In genomic region chr18:34158881-34159690, GRCh38 we compare ENCODE assay signal across 1 cellular context.
TF ChIP-seq lines count a peak whose summit lies in the region.

No MANE protein-coding gene starts in this region.

TF ChIP-seq in HEK293, 187 proteins besides CTCF, POLR2A, EP300 and RAD21 (continued from another document and continues in another):
- TF ChIP-seq YY2 (tag by site-specific recombination; IDR thresholded peaks at IDR 0.05) (no peak), ZNF146 (tag by site-specific recombination; IDR thresholded peaks at IDR 0.05) (no peak), ZNF560 (tag by site-specific recombination; IDR thresholded peaks at IDR 0.05; ENCODE audit: borderline replicate concordance) (no peak), ZNF416 (tag by site-specific recombination; IDR thresholded peaks at IDR 0.05) (no peak), ZNF792 (tag by site-specific recombination; IDR thresholded peaks at IDR 0.05) (no peak), SP7 (tag by site-specific recombination; IDR thresholded peaks at IDR 0.05) (peak; percentile 38; the same call in 1 of the 2 replicates), ZNF362 (tag by site-specific recombination; IDR thresholded peaks at IDR 0.05) (no peak), OSR2 (tag by site-specific recombination; IDR thresholded peaks at IDR 0.05) (no peak), ZNF501 (tag by site-specific recombination; IDR thresholded peaks at IDR 0.05) (0 out of 2 replicates have a peak, but pooled peaks have one; percentile 58), SCRT2 (tag by site-specific recombination; IDR thresholded peaks at IDR 0.05) (no peak), ZBTB17 (tag by site-specific recombination; IDR thresholded peaks at IDR 0.05) (peak; percentile 90), ZNF692 (tag by site-specific recombination; IDR thresholded peaks at IDR 0.05) (peak; percentile 47; the same call in 1 of the 2 replicates), WT1 (tag by site-specific recombination; IDR thresholded peaks at IDR 0.05) (0 out of 2 replicates have a peak, but pooled peaks have one; percentile 19), MYNN (tag by site-specific recombination; IDR thresholded peaks at IDR 0.05; ENCODE audit: borderline replicate concordance) (peak; percentile 62; the same call in 1 of the 2 replicates), ZNF529 (tag by site-specific recombination; IDR thresholded peaks at IDR 0.05; ENCODE audit: insufficient replicate concordance) (no peak), ZBTB26 (tag by site-specific recombination; optimal IDR thresholded peaks at IDR 0.05) (peak; percentile 78), ZNF48 (tag by site-specific recombination; IDR thresholded peaks at IDR 0.05) (no peak), ZNF24 (tag by site-specific recombination; IDR thresholded peaks at IDR 0.05) (peak; percentile 41; the same call in 1 of the 2 replicates), ZNF10 (tag by site-specific recombination; IDR thresholded peaks at IDR 0.05) (peak; percentile 58; the same call in 1 of the 2 replicates), ZNF341 (tag by site-specific recombination; IDR thresholded peaks at IDR 0.05; ENCODE audit: low read depth) (peak; percentile 77), TRIM28 (IDR thresholded peaks at IDR 0.05; ENCODE audit: borderline replicate concordance, low read length) (peak; percentile 15; the same call in 1 of the 2 replicates), ZFHX2 (tag by site-specific recombination; conservative IDR thresholded peaks at IDR 0.05) (peak; percentile 39; the same call in 1 of the 2 replicates), GLIS1 (tag by site-specific recombination; IDR thresholded peaks at IDR 0.05) (peak; percentile 87), KLF16 (tag by site-specific recombination; IDR thresholded peaks at IDR 0.05) (peak; percentile 29; the same call in 1 of the 2 replicates), ZNF664 (tag by site-specific recombination; IDR thresholded peaks at IDR 0.05) (no peak), ZNF629 (tag by site-specific recombination; IDR thresholded peaks at IDR 0.05) (peak; percentile 22; the same call in 1 of the 2 replicates), ZNF76 (tag by site-specific recombination; IDR thresholded peaks at IDR 0.05; ENCODE audit: borderline replicate concordance, low read depth) (peak; percentile 35; the same call in 1 of the 2 replicates), ZNF16 (tag by site-specific recombination; IDR thresholded peaks at IDR 0.05; ENCODE audit: low read depth) (no peak), GLIS2 (tag by site-specific recombination; IDR thresholded peaks at IDR 0.05) (peak; percentile 83), ZXDB (tag by site-specific recombination; IDR thresholded peaks at IDR 0.05) (peak; percentile 46; the same call in 1 of the 2 replicates), ZNF19 (tag by site-specific recombination; IDR thresholded peaks at IDR 0.05; ENCODE audit: low read depth) (no peak), ZBTB21 (tag by site-specific recombination; IDR thresholded peaks at IDR 0.05) (no peak), ZBTB8A (tag by site-specific recombination; IDR thresholded peaks at IDR 0.05) (peak; percentile 68), ZFP69B (tag by site-specific recombination; IDR thresholded peaks at IDR 0.05) (no peak), ZNF433 (tag by site-specific recombination; IDR thresholded peaks at IDR 0.05; ENCODE audit: low read depth) (no peak), ZNF600 (tag by site-specific recombination; IDR thresholded peaks at IDR 0.05) (peak; percentile 65; the same call in 1 of the 2 replicates), ZIC2 (tag by site-specific recombination; IDR thresholded peaks at IDR 0.05) (no peak; the same call in 1 of the 2 replicates), KLF8 (tag by site-specific recombination; IDR thresholded peaks at IDR 0.05) (peak; percentile 54; the same call in 1 of the 2 replicates), ZNF747 (tag by site-specific recombination; IDR thresholded peaks at IDR 0.05) (no peak), HOXC10 (CRISPR knock-in tag; IDR thresholded peaks at IDR 0.05) (no peak), ZNF223 (tag by site-specific recombination; IDR thresholded peaks at IDR 0.05) (no peak), ZNF610 (tag by site-specific recombination; IDR thresholded peaks at IDR 0.05; ENCODE audit: borderline replicate concordance) (no peak), SP2 (tag by site-specific recombination; IDR thresholded peaks at IDR 0.05) (0 out of 2 replicates have a peak, but pooled peaks have one; percentile 6), SETDB1 (IDR thresholded peaks at IDR 0.05; ENCODE audit: insufficient read length, low read length) (no peak), SP3 (tag by site-specific recombination; IDR thresholded peaks at IDR 0.05) (no peak; the same call in none of the 2 replicates)
- TF ChIP-seq, protein P1, sequence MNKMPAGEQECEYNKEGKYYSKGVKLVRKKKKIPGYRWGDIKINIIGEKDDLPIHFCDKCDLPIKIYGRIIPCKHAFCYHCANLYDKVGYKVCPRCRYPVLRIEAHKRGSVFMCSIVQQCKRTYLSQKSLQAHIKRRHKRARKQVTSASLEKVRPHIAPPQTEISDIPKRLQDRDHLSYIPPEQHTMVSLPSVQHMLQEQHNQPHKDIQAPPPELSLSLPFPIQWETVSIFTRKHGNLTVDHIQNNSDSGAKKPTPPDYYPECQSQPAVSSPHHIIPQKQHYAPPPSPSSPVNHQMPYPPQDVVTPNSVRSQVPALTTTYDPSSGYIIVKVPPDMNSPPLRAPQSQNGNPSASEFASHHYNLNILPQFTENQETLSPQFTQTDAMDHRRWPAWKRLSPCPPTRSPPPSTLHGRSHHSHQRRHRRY (tag by site-specific recombination; IDR thresholded peaks at IDR 0.05) = no peak
- TF ChIP-seq, protein P2, sequence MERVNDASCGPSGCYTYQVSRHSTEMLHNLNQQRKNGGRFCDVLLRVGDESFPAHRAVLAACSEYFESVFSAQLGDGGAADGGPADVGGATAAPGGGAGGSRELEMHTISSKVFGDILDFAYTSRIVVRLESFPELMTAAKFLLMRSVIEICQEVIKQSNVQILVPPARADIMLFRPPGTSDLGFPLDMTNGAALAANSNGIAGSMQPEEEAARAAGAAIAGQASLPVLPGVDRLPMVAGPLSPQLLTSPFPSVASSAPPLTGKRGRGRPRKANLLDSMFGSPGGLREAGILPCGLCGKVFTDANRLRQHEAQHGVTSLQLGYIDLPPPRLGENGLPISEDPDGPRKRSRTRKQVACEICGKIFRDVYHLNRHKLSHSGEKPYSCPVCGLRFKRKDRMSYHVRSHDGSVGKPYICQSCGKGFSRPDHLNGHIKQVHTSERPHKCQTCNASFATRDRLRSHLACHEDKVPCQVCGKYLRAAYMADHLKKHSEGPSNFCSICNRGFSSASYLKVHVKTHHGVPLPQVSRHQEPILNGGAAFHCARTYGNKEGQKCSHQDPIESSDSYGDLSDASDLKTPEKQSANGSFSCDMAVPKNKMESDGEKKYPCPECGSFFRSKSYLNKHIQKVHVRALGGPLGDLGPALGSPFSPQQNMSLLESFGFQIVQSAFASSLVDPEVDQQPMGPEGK (tag by site-specific recombination; IDR thresholded peaks at IDR 0.05) = peak; percentile 82
- TF ChIP-seq, protein P3, sequence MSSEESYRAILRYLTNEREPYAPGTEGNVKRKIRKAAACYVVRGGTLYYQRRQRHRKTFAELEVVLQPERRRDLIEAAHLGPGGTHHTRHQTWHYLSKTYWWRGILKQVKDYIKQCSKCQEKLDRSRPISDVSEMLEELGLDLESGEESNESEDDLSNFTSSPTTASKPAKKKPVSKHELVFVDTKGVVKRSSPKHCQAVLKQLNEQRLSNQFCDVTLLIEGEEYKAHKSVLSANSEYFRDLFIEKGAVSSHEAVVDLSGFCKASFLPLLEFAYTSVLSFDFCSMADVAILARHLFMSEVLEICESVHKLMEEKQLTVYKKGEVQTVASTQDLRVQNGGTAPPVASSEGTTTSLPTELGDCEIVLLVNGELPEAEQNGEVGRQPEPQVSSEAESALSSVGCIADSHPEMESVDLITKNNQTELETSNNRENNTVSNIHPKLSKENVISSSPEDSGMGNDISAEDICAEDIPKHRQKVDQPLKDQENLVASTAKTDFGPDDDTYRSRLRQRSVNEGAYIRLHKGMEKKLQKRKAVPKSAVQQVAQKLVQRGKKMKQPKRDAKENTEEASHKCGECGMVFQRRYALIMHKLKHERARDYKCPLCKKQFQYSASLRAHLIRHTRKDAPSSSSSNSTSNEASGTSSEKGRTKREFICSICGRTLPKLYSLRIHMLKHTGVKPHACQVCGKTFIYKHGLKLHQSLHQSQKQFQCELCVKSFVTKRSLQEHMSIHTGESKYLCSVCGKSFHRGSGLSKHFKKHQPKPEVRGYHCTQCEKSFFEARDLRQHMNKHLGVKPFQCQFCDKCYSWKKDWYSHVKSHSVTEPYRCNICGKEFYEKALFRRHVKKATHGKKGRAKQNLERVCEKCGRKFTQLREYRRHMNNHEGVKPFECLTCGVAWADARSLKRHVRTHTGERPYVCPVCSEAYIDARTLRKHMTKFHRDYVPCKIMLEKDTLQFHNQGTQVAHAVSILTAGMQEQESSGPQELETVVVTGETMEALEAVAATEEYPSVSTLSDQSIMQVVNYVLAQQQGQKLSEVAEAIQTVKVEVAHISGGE (tag by site-specific recombination; conservative IDR thresholded peaks at IDR 0.05; ENCODE audit: low read depth) = peak; percentile 34; the same call in 1 of the 2 replicates
- TF ChIP-seq, protein P4, sequence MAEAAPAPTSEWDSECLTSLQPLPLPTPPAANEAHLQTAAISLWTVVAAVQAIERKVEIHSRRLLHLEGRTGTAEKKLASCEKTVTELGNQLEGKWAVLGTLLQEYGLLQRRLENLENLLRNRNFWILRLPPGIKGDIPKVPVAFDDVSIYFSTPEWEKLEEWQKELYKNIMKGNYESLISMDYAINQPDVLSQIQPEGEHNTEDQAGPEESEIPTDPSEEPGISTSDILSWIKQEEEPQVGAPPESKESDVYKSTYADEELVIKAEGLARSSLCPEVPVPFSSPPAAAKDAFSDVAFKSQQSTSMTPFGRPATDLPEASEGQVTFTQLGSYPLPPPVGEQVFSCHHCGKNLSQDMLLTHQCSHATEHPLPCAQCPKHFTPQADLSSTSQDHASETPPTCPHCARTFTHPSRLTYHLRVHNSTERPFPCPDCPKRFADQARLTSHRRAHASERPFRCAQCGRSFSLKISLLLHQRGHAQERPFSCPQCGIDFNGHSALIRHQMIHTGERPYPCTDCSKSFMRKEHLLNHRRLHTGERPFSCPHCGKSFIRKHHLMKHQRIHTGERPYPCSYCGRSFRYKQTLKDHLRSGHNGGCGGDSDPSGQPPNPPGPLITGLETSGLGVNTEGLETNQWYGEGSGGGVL (tag by site-specific recombination; IDR thresholded peaks at IDR 0.05) = peak; percentile 95
- TF ChIP-seq, protein P5, sequence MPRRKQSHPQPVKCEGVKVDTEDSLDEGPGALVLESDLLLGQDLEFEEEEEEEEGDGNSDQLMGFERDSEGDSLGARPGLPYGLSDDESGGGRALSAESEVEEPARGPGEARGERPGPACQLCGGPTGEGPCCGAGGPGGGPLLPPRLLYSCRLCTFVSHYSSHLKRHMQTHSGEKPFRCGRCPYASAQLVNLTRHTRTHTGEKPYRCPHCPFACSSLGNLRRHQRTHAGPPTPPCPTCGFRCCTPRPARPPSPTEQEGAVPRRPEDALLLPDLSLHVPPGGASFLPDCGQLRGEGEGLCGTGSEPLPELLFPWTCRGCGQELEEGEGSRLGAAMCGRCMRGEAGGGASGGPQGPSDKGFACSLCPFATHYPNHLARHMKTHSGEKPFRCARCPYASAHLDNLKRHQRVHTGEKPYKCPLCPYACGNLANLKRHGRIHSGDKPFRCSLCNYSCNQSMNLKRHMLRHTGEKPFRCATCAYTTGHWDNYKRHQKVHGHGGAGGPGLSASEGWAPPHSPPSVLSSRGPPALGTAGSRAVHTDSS (tag by site-specific recombination; IDR thresholded peaks at IDR 0.05) = peak; percentile 34; the same call in 1 of the 2 replicates
- TF ChIP-seq, protein P6, sequence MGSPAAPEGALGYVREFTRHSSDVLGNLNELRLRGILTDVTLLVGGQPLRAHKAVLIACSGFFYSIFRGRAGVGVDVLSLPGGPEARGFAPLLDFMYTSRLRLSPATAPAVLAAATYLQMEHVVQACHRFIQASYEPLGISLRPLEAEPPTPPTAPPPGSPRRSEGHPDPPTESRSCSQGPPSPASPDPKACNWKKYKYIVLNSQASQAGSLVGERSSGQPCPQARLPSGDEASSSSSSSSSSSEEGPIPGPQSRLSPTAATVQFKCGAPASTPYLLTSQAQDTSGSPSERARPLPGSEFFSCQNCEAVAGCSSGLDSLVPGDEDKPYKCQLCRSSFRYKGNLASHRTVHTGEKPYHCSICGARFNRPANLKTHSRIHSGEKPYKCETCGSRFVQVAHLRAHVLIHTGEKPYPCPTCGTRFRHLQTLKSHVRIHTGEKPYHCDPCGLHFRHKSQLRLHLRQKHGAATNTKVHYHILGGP (tag by site-specific recombination; IDR thresholded peaks at IDR 0.05) = no peak
